ENCODE assay signal across 10 cellular contexts in the genomic region with DNA sequence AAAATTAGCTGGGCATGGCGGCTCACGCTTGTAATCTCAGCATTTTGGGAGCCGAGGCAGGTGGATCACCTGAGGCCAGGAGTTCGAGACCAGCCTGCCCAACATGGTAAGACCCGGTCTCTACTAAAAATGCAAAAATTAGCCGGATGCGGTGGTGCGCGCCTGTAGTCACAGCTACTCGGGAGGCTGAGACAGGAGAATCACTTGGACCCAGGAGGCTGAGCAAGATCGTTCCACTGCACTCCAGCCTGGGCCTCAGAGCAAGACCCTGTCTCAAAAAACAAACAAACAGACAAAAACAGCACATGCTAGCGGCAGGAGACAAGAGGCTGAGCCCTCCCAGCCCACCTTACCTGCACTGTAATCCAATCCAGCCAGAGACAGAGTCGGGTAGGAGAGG. TPM values are rescaled to one million over a fixed set of nuclear protein-coding genes. Genes with fewer than 3 reads are reported as not detected.
A peak's percentile ranks its signal among the peaks of the same experiment; 100 is the strongest.
DNase-seq lines count a peak whose midpoint lies in the region; ATAC-seq, FAIRE-seq and TF ChIP-seq lines count a peak whose summit lies in the region.
"Had no signal": no experiment of that assay in that cellular context is flagged by ENCODE, and none has a peak within 500 bp of the region (broad histone marks: within the 10 kb centered on the region; RNA-seq: fewer than 3 reads in every experiment).

No MANE protein-coding gene starts in this region.

- no peak for TF ChIP-seq EP300 in A549 (IDR thresholded peaks at IDR 0.05)
- no peak for TF ChIP-seq EP300 in GM12878 (IDR thresholded peaks at IDR 0.05; ENCODE audit: borderline replicate concordance in 1 of 2, control insufficient read depth in 1 of 2, low read depth in 2 of 2, low read length in 2 of 2)

- H3K4me3 ChIP-seq in A549 (peak overlapping the region; percentile 53; the same call in 2 of the 3 replicates), HFF-Myc (replicated peaks; ENCODE audit: low read depth, low read length) (peak overlapping the region; percentile 80), GM12878 (peak overlapping the region; percentile 88)

- H3K4me1 Mint-ChIP-seq in mesothelial cell of epicardium: peaks cover 19% of the 10 kb centered on the region

- intact Hi-C loops in GM12878 (cut with micrococcal nuclease; ENCODE audit: unreplicated experiment) (loop anchor here (2.0 kb wide), 1 partner anchor 31 kb away; a partner anchor contains a TSS), posterior vena cava (cut with DNase I) (no loop called here)

- H4K20me1 ChIP-seq in GM12878 (ENCODE audit: control insufficient read depth, insufficient read depth): no peaks in the 10 kb centered on the region

- peak overlapping the region; percentile 97 for H2AFZ ChIP-seq in GM12878 (ENCODE audit: control insufficient read depth, low read depth, low read length)

- peaks cover 18% of the 10 kb centered on the region; the same call in 2 of the 3 replicates for H3K4me1 ChIP-seq in A549
- peaks cover 12% of the 10 kb centered on the region for H3K4me1 ChIP-seq in GM12878 (ENCODE audit: control insufficient read depth, insufficient read depth, low read length)

- H3K27ac Mint-ChIP-seq in mesothelial cell of epicardium: no peak overlapping the region

- CTCF ChIA-PET in A549 (lab: Yijun Ruan, JAX): interaction anchor here (1.9 kb wide), 1 partner anchor 74 kb away, joined by 8 read pairs; no protein-coding TSS in a partner anchor
- CTCF ChIA-PET in GM12878 (lab: Yijun Ruan, JAX): interaction anchor here (1.2 kb wide), 1 partner anchor 62 kb away, joined by 3 read pairs; no protein-coding TSS in a partner anchor

- TF ChIP-seq CTCF in A549 (IDR thresholded peaks at IDR 0.05) (no peak), HFF-Myc (IDR thresholded peaks at IDR 0.05; ENCODE audit: low read depth, low read length, missing control alignments) (no peak), GM12878 (IDR thresholded peaks at IDR 0.05 in 2 of 3, conservative IDR thresholded peaks at IDR 0.05 in 1 of 3; ENCODE audit: control insufficient read depth in 2 of 3, extremely low read depth in 1 of 3, insufficient read depth in 1 of 3, low read depth in 3 of 3, low read length in 3 of 3) (no peak), mesothelial cell of epicardium (IDR thresholded peaks at IDR 0.05; ENCODE audit: unreplicated experiment) (no peak)

- no TSS peak for BruUV-seq in GM12878 (replicated peaks; lab: Mats Ljungman, UMichigan)

- ATAC-seq in A549 (no peak), GM12878 (no peak), GM21381 (IDR thresholded peaks at IDR 0.05; ENCODE audit: unreplicated experiment) (no peak)

- POLR2A ChIA-PET in A549 (lab: Yijun Ruan, JAX): interaction anchor here (1.2 to 1.9 kb wide), 3 partner anchors 32 to 52 kb away, joined by 3 to 8 read pairs (median 3); a partner anchor contains a TSS
- POLR2A ChIA-PET in GM12878 (lab: Charles Lee): interaction anchor here (1.4 kb wide), 1 partner anchor 51 kb away, joined by 6 read pairs; a partner anchor contains a TSS

- H3K36me3 ChIP-seq in GM12878 (ENCODE audit: control insufficient read depth in 2 of 2, insufficient read depth in 2 of 2, low read length in 1 of 2): peaks cover 0 to 1% of the 10 kb centered on the region in 2 experiments; a peak in 1 of 4 replicates

- H3K9me3 ChIP-seq in A549: no peaks in the 10 kb centered on the region
- H3K9me3 ChIP-seq in GM12878 (replicated peaks; ENCODE audit: control insufficient read depth, insufficient read depth, low read length): no peaks in the 10 kb centered on the region

- H3K4me3 Mint-ChIP-seq in mesothelial cell of epicardium: peak overlapping the region; percentile 85

- H3K36me3 Mint-ChIP-seq in mesothelial cell of epicardium: no peaks in the 10 kb centered on the region

- no peak for DNase-seq in A549 (ENCODE audit: low read depth in 1 of 2, low spot score in 1 of 2)
- DNase-seq in HFF-Myc (ENCODE audit: extremely low read depth, low read depth): no peak
- DNase-seq in GM12878 (ENCODE audit: low read depth, low spot score): no peak
- no peak for DNase-seq in mesothelial cell of epicardium (ENCODE audit: low spot score in 2 of 2, unreplicated experiment in 2 of 2)
- no peak for DNase-seq in DMS79 (lab: John Stamatoyannopoulos, UW)
- no peak for DNase-seq in activated effector memory CD4-positive, alpha-beta T cell treated with Interleukin-2 at 50 U/mL for 16 hours
- no peak for DNase-seq in posterior vena cava (ENCODE audit: low spot score)
- DNase-seq: NCI-H1694 had no signal

- FAIRE-seq in A549 (lab: Jason Lieb, UNC) (no peak), GM12878 (lab: Jason Lieb, UNC) (no peak)
- FAIRE-seq: H54 had no signal

- H3K27ac ChIP-seq in A549 (no peak overlapping the region), GM12878 (ENCODE audit: control insufficient read depth, insufficient read depth) (no peak overlapping the region)

- in situ Hi-C loops in GM12878 (cut with MboI): no loop called here

- no peak overlapping the region for H3K9ac ChIP-seq in GM12878 (ENCODE audit: control insufficient read depth, insufficient read depth, low read length)

- H3K79me2 ChIP-seq in GM12878 (ENCODE audit: control insufficient read depth, insufficient read depth, low read length): peaks cover 17% of the 10 kb centered on the region

- WGBS in A549 (ENCODE audit: missing lambda C conversion rate): 82% methylated on average over 13 of the region's 13 CpGs
- 85% methylated on average over 13 of the region's 13 CpGs for WGBS in GM12878 (ENCODE audit: insufficient coverage, insufficient replicate concordance, low lambda C conversion rate, missing lambda C conversion rate)

- H3K27me3 ChIP-seq in GM12878 (replicated peaks in 1 of 2; ENCODE audit: control insufficient read depth in 2 of 2, insufficient read depth in 2 of 2, low read length in 1 of 2): no peaks in the 10 kb centered on the region

- H3K27me3 Mint-ChIP-seq in mesothelial cell of epicardium (ENCODE audit: low read depth): no peaks in the 10 kb centered on the region

- TF ChIP-seq POLR2A in A549 (IDR thresholded peaks at IDR 0.05; ENCODE audit: low read length) (no peak), GM12878 (IDR thresholded peaks at IDR 0.05; ENCODE audit: low read depth, low read length) (no peak)

- H3K4me2 ChIP-seq in A549 (peak overlapping the region; percentile 92), GM12878 (ENCODE audit: control insufficient read depth, insufficient read depth) (peak overlapping the region; percentile 94)

- RAD21 ChIA-PET in GM12878 (lab: Charles Lee; ENCODE audit: unreplicated experiment): interaction anchor here (1.5 kb wide), 1 partner anchor 44 kb away, joined by 5 read pairs; a partner anchor contains a TSS

- TF ChIP-seq RAD21 in A549 (conservative IDR thresholded peaks at IDR 0.05 in 1 of 2, IDR thresholded peaks at IDR 0.05 in 1 of 2): no peak
- TF ChIP-seq RAD21 in GM12878 (IDR thresholded peaks at IDR 0.05; ENCODE audit: insufficient read depth, low read depth, low read length): no peak

- SMC1A ChIA-PET in GM12878 (lab: Charles Lee; ENCODE audit: uncharacterized antibody, unreplicated experiment): no interaction called here

- H3K9me3 Mint-ChIP-seq in mesothelial cell of epicardium: no peaks in the 10 kb centered on the region

RNA-seq across cellular contexts. Expression of a gene that starts 1.1 kb away (rescaled TPM):
- polyA plus RNA-seq in A549 (2011; rRNA removed) (25.6 and 31.4 TPM in 2 replicates), A549 (2017; fragmentation: RNase III; extraction: RNeasy Plus Mini Kit Qiagen cat#74134 plus additional on column Dnase treatment) (21.8 to 23.5 TPM (median 22.2 TPM) in 3 replicates), GM12878 (2011; rRNA removed) (8.0 and 13.2 TPM in 2 replicates), GM12878 (2014; fragmentation: Illumina TruSeq; extraction: Trizol) (6.6 and 13.6 TPM in 2 replicates), GM12878 (2014; fragmentation: Nextera tagmentation; extraction: Ambion mirVana) (1 to 10 TPM in 1 of 2 experiments, under 1 TPM in 1; 0.76 to 3.5 TPM), GM12878 (2014; rRNA removed) (17.4 and 19.9 TPM in 2 replicates), GM12878 (2016; fragmentation: Nextera tagmentation; extraction: Ambion mirVana) (10 to 100 TPM; 18.9 to 19.2 TPM)
- polyA plus RNA-seq in A549 (2012; cell fraction: cytosol; rRNA removed): 37.1 and 43.6 TPM in 2 replicates
- polyA plus RNA-seq in A549 (2012; cell fraction: nucleus; rRNA removed): 48.5 and 52.7 TPM in 2 replicates
- polyA minus RNA-seq in A549 (2011; rRNA and poly(A)+ RNA removed): 21.0 and 23.0 TPM in 2 replicates
- total RNA-seq in GM12878 (2013; cell fraction: nucleolus; rRNA removed): 6.4 and 8.2 TPM in 2 replicates
- total RNA-seq in GM12878 (2014; rRNA removed) (12.6 and 13.0 TPM in 2 replicates), GM12878 (2014; rRNA removed; fragmentation: Illumina TruSeq; extraction: Trizol) (8.6 and 10.0 TPM in 2 replicates), GM12878 (2021) (15.2 TPM in 2 replicates), mesothelial cell of epicardium (16.9 to 21.5 TPM (median 20.0 TPM) in 3 replicates), posterior vena cava (1 to 10 TPM; 4.4 to 5.7 TPM)
- 3.9 TPM for polyA plus RNA-seq in GM12878 (2011; ENCODE audit: low read depth)
- polyA plus RNA-seq in GM12878 (2011; cell fraction: cytosol; rRNA removed): 17.8 and 22.8 TPM in 2 replicates
- polyA plus RNA-seq in GM12878 (2011; cell fraction: nucleus; rRNA removed): 22.8 and 28.4 TPM in 2 replicates
- 5.7 and 6.6 TPM in 2 replicates for polyA plus RNA-seq in GM12878 (2012)
- polyA minus RNA-seq in GM12878 (2011; rRNA and poly(A)+ RNA removed): 9.2 and 14.9 TPM in 2 replicates
- polyA minus RNA-seq in GM12878 (2011; cell fraction: cytosol; rRNA and poly(A)+ RNA removed): 5.1 and 5.5 TPM in 2 replicates
- polyA minus RNA-seq in GM12878 (2011; cell fraction: nucleus; rRNA and poly(A)+ RNA removed): 4.4 and 7.9 TPM in 2 replicates

RNA-seq across cellular contexts. Expression of a gene that starts 30.8 kb away (rescaled TPM):
- polyA plus RNA-seq in A549 (2011; rRNA removed): 20.5 and 20.8 TPM in 2 replicates
- polyA plus RNA-seq in A549 (2012; cell fraction: cytosol; rRNA removed): 25.2 and 33.6 TPM in 2 replicates
- 37.5 and 53.0 TPM in 2 replicates for polyA plus RNA-seq in A549 (2012; cell fraction: nucleus; rRNA removed)
- polyA plus RNA-seq in A549 (2017; fragmentation: RNase III; extraction: RNeasy Plus Mini Kit Qiagen cat#74134 plus additional on column Dnase treatment): 22.7 to 26.2 TPM (median 26.0 TPM) in 3 replicates
- 26.6 and 34.0 TPM in 2 replicates for polyA minus RNA-seq in A549 (2011; rRNA and poly(A)+ RNA removed)
- 0.59 and 1.1 TPM in 2 replicates for total RNA-seq in GM12878 (2013; cell fraction: nucleolus; rRNA removed)
- 2.0 TPM in 2 replicates for total RNA-seq in GM12878 (2014; rRNA removed)
- 0.60 and 0.89 TPM in 2 replicates for total RNA-seq in GM12878 (2014; rRNA removed; fragmentation: Illumina TruSeq; extraction: Trizol)
- 2.9 and 3.4 TPM in 2 replicates for total RNA-seq in GM12878 (2021)
- polyA plus RNA-seq in GM12878 (2011; ENCODE audit: low read depth): 0.85 TPM
- polyA plus RNA-seq in GM12878 (2011; rRNA removed): 0.32 and 0.61 TPM in 2 replicates
- 1.1 and 1.6 TPM in 2 replicates for polyA plus RNA-seq in GM12878 (2011; cell fraction: cytosol; rRNA removed)
- 2.0 TPM in 2 replicates for polyA plus RNA-seq in GM12878 (2011; cell fraction: nucleus; rRNA removed)
- 2.0 and 3.2 TPM in 2 replicates for polyA plus RNA-seq in GM12878 (2012)
- polyA plus RNA-seq in GM12878 (2014; fragmentation: Illumina TruSeq; extraction: Trizol): 0.79 and 1.5 TPM in 2 replicates
- under 1 TPM; 0.10 to 0.47 TPM for polyA plus RNA-seq in GM12878 (2014; fragmentation: Nextera tagmentation; extraction: Ambion mirVana)
- polyA plus RNA-seq in GM12878 (2014; rRNA removed): 2.0 and 2.7 TPM in 2 replicates
- polyA plus RNA-seq in GM12878 (2016; fragmentation: Nextera tagmentation; extraction: Ambion mirVana): 1 to 10 TPM; 3.2 to 3.4 TPM
- polyA minus RNA-seq in GM12878 (2011; rRNA and poly(A)+ RNA removed): 1.0 and 1.5 TPM in 2 replicates
- polyA minus RNA-seq in GM12878 (2011; cell fraction: cytosol; rRNA and poly(A)+ RNA removed): 0.52 and 3.1 TPM in 2 replicates
- 0.48 and 1.1 TPM in 2 replicates for polyA minus RNA-seq in GM12878 (2011; cell fraction: nucleus; rRNA and poly(A)+ RNA removed)
- total RNA-seq in mesothelial cell of epicardium: 26.4 to 27.6 TPM (median 26.4 TPM) in 3 replicates
- total RNA-seq in posterior vena cava: 10 to 100 TPM; 53.8 to 59.5 TPM

RNA-seq across cellular contexts. Expression of a gene that starts 31.4 kb away (rescaled TPM):
- 140 and 149 TPM in 2 replicates for polyA plus RNA-seq in A549 (2011; rRNA removed)
- polyA plus RNA-seq in A549 (2012; cell fraction: cytosol; rRNA removed): 95.3 and 125 TPM in 2 replicates
- 109 and 124 TPM in 2 replicates for polyA plus RNA-seq in A549 (2012; cell fraction: nucleus; rRNA removed)
- 140 to 167 TPM (median 161 TPM) in 3 replicates for polyA plus RNA-seq in A549 (2017; fragmentation: RNase III; extraction: RNeasy Plus Mini Kit Qiagen cat#74134 plus additional on column Dnase treatment)
- polyA minus RNA-seq in A549 (2011; rRNA and poly(A)+ RNA removed): 150 and 168 TPM in 2 replicates
- 38.9 and 47.5 TPM in 2 replicates for total RNA-seq in GM12878 (2013; cell fraction: nucleolus; rRNA removed)
- total RNA-seq in GM12878 (2014; rRNA removed): 86.2 and 91.7 TPM in 2 replicates
- total RNA-seq in GM12878 (2014; rRNA removed; fragmentation: Illumina TruSeq; extraction: Trizol): 42.9 and 45.6 TPM in 2 replicates
- 91.3 and 100 TPM in 2 replicates for total RNA-seq in GM12878 (2021)
- 22.8 TPM for polyA plus RNA-seq in GM12878 (2011; ENCODE audit: low read depth)
- 90.9 and 111 TPM in 2 replicates for polyA plus RNA-seq in GM12878 (2011; rRNA removed)
- 132 and 151 TPM in 2 replicates for polyA plus RNA-seq in GM12878 (2011; cell fraction: cytosol; rRNA removed)
- polyA plus RNA-seq in GM12878 (2011; cell fraction: nucleus; rRNA removed): 121 and 122 TPM in 2 replicates
- 35.0 and 40.3 TPM in 2 replicates for polyA plus RNA-seq in GM12878 (2012)
- 56.2 and 61.6 TPM in 2 replicates for polyA plus RNA-seq in GM12878 (2014; fragmentation: Illumina TruSeq; extraction: Trizol)
- polyA plus RNA-seq in GM12878 (2014; fragmentation: Nextera tagmentation; extraction: Ambion mirVana): 1 to 10 TPM; 1.6 to 3.2 TPM
- 69.6 and 81.5 TPM in 2 replicates for polyA plus RNA-seq in GM12878 (2014; rRNA removed)
- polyA plus RNA-seq in GM12878 (2016; fragmentation: Nextera tagmentation; extraction: Ambion mirVana): 10 to 100 TPM; 48.3 to 54.0 TPM
- polyA minus RNA-seq in GM12878 (2011; rRNA and poly(A)+ RNA removed): 86.4 and 110 TPM in 2 replicates
- polyA minus RNA-seq in GM12878 (2011; cell fraction: cytosol; rRNA and poly(A)+ RNA removed): 42.0 and 43.0 TPM in 2 replicates
- polyA minus RNA-seq in GM12878 (2011; cell fraction: nucleus; rRNA and poly(A)+ RNA removed): 38.0 and 50.2 TPM in 2 replicates
- total RNA-seq in mesothelial cell of epicardium: 157 to 164 TPM (median 160 TPM) in 3 replicates
- total RNA-seq in posterior vena cava: 100 to 1,000 TPM in 1 of 2 donors, 10 to 100 TPM in 1; 82.4 to 100 TPM

RNA-seq across cellular contexts. Expression of a gene that starts 43.4 kb away (rescaled TPM):
- polyA plus RNA-seq in A549 (2011; rRNA removed) (6.3 and 6.4 TPM in 2 replicates), A549 (2017; fragmentation: RNase III; extraction: RNeasy Plus Mini Kit Qiagen cat#74134 plus additional on column Dnase treatment) (12.8 to 16.1 TPM (median 15.1 TPM) in 3 replicates), GM12878 (2011; rRNA removed) (6.2 and 9.5 TPM in 2 replicates), GM12878 (2014; fragmentation: Illumina TruSeq; extraction: Trizol) (1.5 and 6.7 TPM in 2 replicates), GM12878 (2014; fragmentation: Nextera tagmentation; extraction: Ambion mirVana) (under 1 TPM; 0.14 to 0.77 TPM), GM12878 (2014; rRNA removed) (27.3 and 28.0 TPM in 2 replicates), GM12878 (2016; fragmentation: Nextera tagmentation; extraction: Ambion mirVana) (10 to 100 TPM; 18.2 to 21.0 TPM)
- 14.6 and 16.3 TPM in 2 replicates for polyA plus RNA-seq in A549 (2012; cell fraction: cytosol; rRNA removed)
- 65.4 and 92.7 TPM in 2 replicates for polyA plus RNA-seq in A549 (2012; cell fraction: nucleus; rRNA removed)
- polyA minus RNA-seq in A549 (2011; rRNA and poly(A)+ RNA removed): 4.3 and 6.2 TPM in 2 replicates
- 75.6 and 86.7 TPM in 2 replicates for total RNA-seq in GM12878 (2013; cell fraction: nucleolus; rRNA removed)
- total RNA-seq in GM12878 (2014; rRNA removed) (15.5 and 15.8 TPM in 2 replicates), GM12878 (2014; rRNA removed; fragmentation: Illumina TruSeq; extraction: Trizol) (7.9 and 8.1 TPM in 2 replicates), GM12878 (2021) (27.8 and 31.0 TPM in 2 replicates), mesothelial cell of epicardium (36.1 to 37.9 TPM (median 36.2 TPM) in 3 replicates), posterior vena cava (10 to 100 TPM; 14.8 to 21.1 TPM)
- polyA plus RNA-seq in GM12878 (2011; ENCODE audit: low read depth): 7.5 TPM
- 12.4 and 21.6 TPM in 2 replicates for polyA plus RNA-seq in GM12878 (2011; cell fraction: cytosol; rRNA removed)
- polyA plus RNA-seq in GM12878 (2011; cell fraction: nucleus; rRNA removed): 187 and 207 TPM in 2 replicates
- 14.0 and 17.2 TPM in 2 replicates for polyA plus RNA-seq in GM12878 (2012)
- polyA minus RNA-seq in GM12878 (2011; rRNA and poly(A)+ RNA removed): 8.4 and 17.2 TPM in 2 replicates
- 4.9 and 7.5 TPM in 2 replicates for polyA minus RNA-seq in GM12878 (2011; cell fraction: cytosol; rRNA and poly(A)+ RNA removed)
- polyA minus RNA-seq in GM12878 (2011; cell fraction: nucleus; rRNA and poly(A)+ RNA removed): 20.2 and 27.9 TPM in 2 replicates

RNA-seq across cellular contexts. Expression of a gene that starts 51.7 kb away (rescaled TPM):
- 28.3 and 30.0 TPM in 2 replicates for polyA plus RNA-seq in A549 (2011; rRNA removed)
- polyA plus RNA-seq in A549 (2012; cell fraction: cytosol; rRNA removed): 55.5 and 69.2 TPM in 2 replicates
- polyA plus RNA-seq in A549 (2012; cell fraction: nucleus; rRNA removed): 276 and 298 TPM in 2 replicates
- 40.2 to 42.6 TPM (median 40.6 TPM) in 3 replicates for polyA plus RNA-seq in A549 (2017; fragmentation: RNase III; extraction: RNeasy Plus Mini Kit Qiagen cat#74134 plus additional on column Dnase treatment)
- 29.5 and 40.5 TPM in 2 replicates for polyA minus RNA-seq in A549 (2011; rRNA and poly(A)+ RNA removed)
- 51.4 and 58.4 TPM in 2 replicates for total RNA-seq in GM12878 (2013; cell fraction: nucleolus; rRNA removed)
- total RNA-seq in GM12878 (2014; rRNA removed): 38.4 and 40.2 TPM in 2 replicates
- 19.0 and 20.3 TPM in 2 replicates for total RNA-seq in GM12878 (2014; rRNA removed; fragmentation: Illumina TruSeq; extraction: Trizol)
- 57.8 and 59.9 TPM in 2 replicates for total RNA-seq in GM12878 (2021)
- polyA plus RNA-seq in GM12878 (2011; ENCODE audit: low read depth): 7.0 TPM
- 17.4 and 34.8 TPM in 2 replicates for polyA plus RNA-seq in GM12878 (2011; rRNA removed)
- polyA plus RNA-seq in GM12878 (2011; cell fraction: cytosol; rRNA removed): 43.0 and 61.6 TPM in 2 replicates
- polyA plus RNA-seq in GM12878 (2011; cell fraction: nucleus; rRNA removed): 314 and 330 TPM in 2 replicates
- polyA plus RNA-seq in GM12878 (2012): 30.4 and 35.1 TPM in 2 replicates
- polyA plus RNA-seq in GM12878 (2014; fragmentation: Illumina TruSeq; extraction: Trizol): 7.0 and 31.5 TPM in 2 replicates
- polyA plus RNA-seq in GM12878 (2014; fragmentation: Nextera tagmentation; extraction: Ambion mirVana): 1 to 10 TPM in 1 of 2 experiments, under 1 TPM in 1; 0.21 to 1.2 TPM
- 58.7 and 61.3 TPM in 2 replicates for polyA plus RNA-seq in GM12878 (2014; rRNA removed)
- polyA plus RNA-seq in GM12878 (2016; fragmentation: Nextera tagmentation; extraction: Ambion mirVana): 10 to 100 TPM in 1 of 2 experiments, 1 to 10 TPM in 1; 5.5 to 30.1 TPM
- 16.0 and 28.9 TPM in 2 replicates for polyA minus RNA-seq in GM12878 (2011; rRNA and poly(A)+ RNA removed)
- 10.8 and 18.7 TPM in 2 replicates for polyA minus RNA-seq in GM12878 (2011; cell fraction: cytosol; rRNA and poly(A)+ RNA removed)
- 17.4 and 24.1 TPM in 2 replicates for polyA minus RNA-seq in GM12878 (2011; cell fraction: nucleus; rRNA and poly(A)+ RNA removed)
- 173 to 174 TPM (median 174 TPM) in 3 replicates for total RNA-seq in mesothelial cell of epicardium
- 10 to 100 TPM; 64.3 to 68.7 TPM for total RNA-seq in posterior vena cava
